In genomic region chr10:95905897-95906580, GRCh38 we compare ENCODE assay signal across 1 cellular context.
A peak's percentile ranks its signal among the peaks of the same experiment; 100 is the strongest.
TF ChIP-seq lines count a peak whose summit lies in the region.

No MANE protein-coding gene starts in this region.

TF ChIP-seq in HEK293, 187 proteins besides CTCF, POLR2A, EP300 and RAD21:
- peak; percentile 97 for TF ChIP-seq ZNF146 (tag by site-specific recombination; IDR thresholded peaks at IDR 0.05)
